9 cellular contexts compared by ENCODE assay signal in the genomic region with DNA sequence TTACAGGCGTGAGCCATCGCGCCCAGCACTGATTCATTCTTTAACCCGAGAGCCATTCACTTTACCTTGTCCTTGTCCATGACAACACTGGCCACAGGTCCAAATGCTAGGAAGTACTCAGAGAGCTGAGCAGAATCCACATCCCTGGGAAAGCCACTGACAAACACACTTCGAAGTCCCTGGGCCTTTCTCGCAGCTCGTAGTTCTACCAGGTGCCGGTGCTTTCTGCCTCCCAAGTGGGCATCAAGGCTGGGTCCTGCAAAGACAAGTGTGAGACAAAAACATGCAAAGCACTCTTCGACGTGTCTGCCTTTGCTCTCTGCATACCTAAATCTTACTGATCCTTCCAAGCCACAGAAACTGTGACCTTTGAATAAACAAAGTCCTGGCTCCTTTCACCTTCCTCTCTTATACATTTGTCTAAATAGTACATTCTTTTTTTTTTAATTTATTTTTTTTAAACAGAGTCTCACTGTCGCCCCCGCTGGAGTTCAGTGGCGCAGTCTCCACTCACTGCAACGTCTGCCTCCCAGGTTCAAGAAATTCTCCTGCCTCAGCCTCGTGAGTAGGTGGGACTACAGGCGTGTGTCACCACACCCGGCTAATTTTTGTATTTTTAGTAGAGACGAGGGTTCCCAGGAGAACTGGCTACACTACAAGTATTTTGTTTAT. TPM values are rescaled to one million over a fixed set of nuclear protein-coding genes. Genes with fewer than 3 reads are reported as not detected.
A peak's percentile ranks its signal among the peaks of the same experiment; 100 is the strongest.
DNase-seq lines count a peak whose midpoint lies in the region; ATAC-seq, FAIRE-seq and TF ChIP-seq lines count a peak whose summit lies in the region.
"Had no signal": no experiment of that assay in that cellular context is flagged by ENCODE, and none has a peak within 500 bp of the region (broad histone marks: within the 10 kb centered on the region; RNA-seq: fewer than 3 reads in every experiment).

No MANE protein-coding gene starts in this region.

- H3K4me2 ChIP-seq in hepatocyte: no peak overlapping the region

- peaks cover 28% of the 10 kb centered on the region for H3K79me2 ChIP-seq in ACC112 (ENCODE audit: control insufficient read depth, insufficient read depth, low read length, unreplicated experiment)
- peaks cover 40% of the 10 kb centered on the region for H3K79me2 ChIP-seq in hepatocyte

- H4K20me1 ChIP-seq in hepatocyte (ENCODE audit: insufficient read depth, poor library complexity, severe bottlenecking): no peaks in the 10 kb centered on the region

- ATAC-seq in HG03097 (IDR thresholded peaks at IDR 0.05; ENCODE audit: low FRiP score, unreplicated experiment) (no peak), HG02678 (IDR thresholded peaks at IDR 0.05; ENCODE audit: unreplicated experiment) (no peak)

- H3K4me3 ChIP-seq in ACC112 (ENCODE audit: low read depth, low read length) (no peak overlapping the region; the same call in 1 of the 2 replicates), hepatocyte (no peak overlapping the region)
- H3K4me3 ChIP-seq: adrenal gland had no signal

- no peaks in the 10 kb centered on the region for H3K9me2 ChIP-seq in hepatocyte (replicated peaks; ENCODE audit: insufficient read depth)

- peak; percentile 20 for DNase-seq in UCSD-AML1 (lab: John Stamatoyannopoulos, UW; ENCODE audit: unreplicated experiment)
- no peak for DNase-seq in hepatocyte (ENCODE audit: low spot score)
- DNase-seq in putamen (ENCODE audit: low spot score): no peak
- no peak for DNase-seq in activated gamma-delta T cell (lab: John Stamatoyannopoulos, UW)

- peaks cover 29% of the 10 kb centered on the region for H3K4me1 ChIP-seq in ACC112 (ENCODE audit: control insufficient read depth, insufficient read depth, low read length, unreplicated experiment)
- H3K4me1 ChIP-seq in hepatocyte (ENCODE audit: insufficient read depth): peaks cover 7% of the 10 kb centered on the region

- 69% methylated on average over 18 of the region's 18 CpGs for WGBS in hepatocyte (ENCODE audit: low lambda C conversion rate, missing lambda C conversion rate)

- H2AFZ ChIP-seq in ACC112 (ENCODE audit: low read length, unreplicated experiment) (no peak overlapping the region), hepatocyte (no peak overlapping the region)

- 0 out of 2 replicates have a peak, but pooled peaks cover 3% of the 10 kb centered on the region for H3K36me3 ChIP-seq in ACC112 (ENCODE audit: insufficient read depth, low read length)
- no peaks in the 10 kb centered on the region for H3K36me3 ChIP-seq in hepatocyte (replicated peaks; ENCODE audit: insufficient read depth, low read depth)

- peak; percentile 59 for FAIRE-seq in G401.6 (lab: Jason Lieb, UNC)

- no peaks in the 10 kb centered on the region for H3K9me3 ChIP-seq in hepatocyte (ENCODE audit: low read depth)
- H3K9me3 ChIP-seq: adrenal gland had no signal

- TF ChIP-seq CTCF in hepatocyte (IDR thresholded peaks at IDR 0.05; ENCODE audit: poor library complexity): peak; percentile 29

- peak overlapping the region; percentile 3; the same call in 1 of the 2 replicates for H3K27ac ChIP-seq in ACC112 (ENCODE audit: low read depth, low read length)
- no peak overlapping the region for H3K27ac ChIP-seq in hepatocyte
- H3K27ac ChIP-seq: adrenal gland had no signal

- H3K27me3 ChIP-seq in ACC112 (ENCODE audit: insufficient read depth, low read length) (no peaks in the 10 kb centered on the region), hepatocyte (no peaks in the 10 kb centered on the region)
- H3K27me3 ChIP-seq: adrenal gland had no signal

RNA-seq across cellular contexts. Expression of a gene that starts 2.2 kb away (rescaled TPM):
- total RNA-seq in hepatocyte: 6.7 and 11.7 TPM in 2 replicates
- 14.2 and 16.5 TPM in 2 replicates for polyA plus RNA-seq in hepatocyte

RNA-seq across cellular contexts. Expression of a gene that starts 12.6 kb away (rescaled TPM):
- 46.8 and 53.1 TPM in 2 replicates for total RNA-seq in hepatocyte
- 17.1 and 25.6 TPM in 2 replicates for polyA plus RNA-seq in hepatocyte

RNA-seq across cellular contexts. Expression of a gene that starts 15.4 kb away (rescaled TPM):
- total RNA-seq in hepatocyte: 1,612 and 1,634 TPM in 2 replicates
- polyA plus RNA-seq in hepatocyte: 501 and 526 TPM in 2 replicates

RNA-seq across cellular contexts. Expression of a gene that starts 23.5 kb away (rescaled TPM):
- total RNA-seq in hepatocyte: 18.3 and 21.6 TPM in 2 replicates
- polyA plus RNA-seq in hepatocyte: 22.6 and 51.0 TPM in 2 replicates

RNA-seq across cellular contexts. Expression of a gene that starts 24.0 kb away (rescaled TPM):
- total RNA-seq in hepatocyte: 1.5 and 1.9 TPM in 2 replicates
- 2.1 and 3.2 TPM in 2 replicates for polyA plus RNA-seq in hepatocyte
